8 cellular contexts compared by ENCODE assay signal in genomic region chr17:36605028-36605427, GRCh38. TPM values are rescaled to one million over a fixed set of nuclear protein-coding genes. Genes with fewer than 3 reads are reported as not detected.
DNase-seq lines count a peak whose midpoint lies in the region; ATAC-seq, FAIRE-seq and TF ChIP-seq lines count a peak whose summit lies in the region.
"Not testable (repeated sequence)": the region's sequence is repeated elsewhere in the genome, so short reads cannot be mapped to it uniquely, and the experiment has no call there.

No MANE protein-coding gene starts in this region.

- in situ Hi-C loops in K562 (cut with MboI), result not testable (repeated sequence)

- TF ChIP-seq EP300 in K562 (IDR thresholded peaks at IDR 0.05; ENCODE audit: low read length), result not testable (repeated sequence)

- H3K36me3 ChIP-seq in BLaER1 treated with 17β-estradiol and CSF1 and Interleukin-3, amounts not matched to agents 10 nM and 100 nM, result peaks cover 0 to 58% (median 23%) of the 10 kb centered on the region in 11 experiments; a peak in 18 of 22 replicates
- H3K36me3 ChIP-seq in HEK293 (ENCODE audit: control insufficient read depth in 2 of 2, insufficient read depth in 1 of 2, low read length in 2 of 2), result peaks cover 4 to 20% of the 10 kb centered on the region in 2 experiments; a peak in 2 of 3 replicates
- peaks cover 37% of the 10 kb centered on the region for H3K36me3 ChIP-seq in K562 (ENCODE audit: control insufficient read depth, insufficient read depth, low read length)

- not testable (repeated sequence) for H3K9me1 ChIP-seq in K562 (ENCODE audit: control insufficient read depth, insufficient read depth, low read length)

- 84% methylated on average over 2 of the region's 5 CpGs for WGBS in K562 (ENCODE audit: insufficient coverage, low coverage, missing lambda C conversion rate)

- CTCF ChIA-PET in HEK293 (lab: Yijun Ruan, JAX) (interaction anchor here (3.9 kb wide), 1 partner anchor 22 kb away, joined by 45 read pairs; no protein-coding TSS in a partner anchor), WTC11 (lab: Charles Lee) (interaction anchor here (1.1 kb wide), 1 partner anchor 27 kb away, joined by 3 read pairs; no protein-coding TSS in a partner anchor), K562 (lab: Yijun Ruan, JAX; ENCODE audit: low intra/inter-chr PET ratio) (interaction anchor here (0.7 kb wide), 1 partner anchor 642 kb away, joined by 3 read pairs; no protein-coding TSS in a partner anchor)

- not testable (repeated sequence) for ATAC-seq in WTC11; activated T-helper 17 cell treated with anti-CD3 and anti-CD28 coated beads, Interleukin-2, amount 50 U/mL, for 72 hours (replicated peaks); K562; natural killer cell treated with Interleukin-12 subunit alpha and Interleukin-12 subunit beta and Interleukin-15 and Interleukin-18, amount 100 ng/mL, for 72 hours

- peaks cover 63% of the 10 kb centered on the region for H3K79me2 ChIP-seq in K562 (ENCODE audit: control insufficient read depth, insufficient read depth, low read length)

- H3K9ac ChIP-seq in BLaER1 treated with 17β-estradiol and CSF1 and Interleukin-3, amounts not matched to agents 10 nM and 100 nM; K562 (ENCODE audit: insufficient read depth in 1 of 2, low read depth in 2 of 2, low read length in 2 of 2): not testable (repeated sequence)

- H3K4me1 ChIP-seq in BLaER1 treated with 17β-estradiol and CSF1 and Interleukin-3, amounts not matched to agents 10 nM and 100 nM, result peaks cover 36 to 78% (median 65%) of the 10 kb centered on the region in 10 experiments
- H3K4me1 ChIP-seq in HEK293 (ENCODE audit: control insufficient read depth, insufficient read depth, low read length), result not testable (repeated sequence)
- H3K4me1 ChIP-seq in K562 (replicated peaks in 1 of 2; ENCODE audit: control insufficient read depth in 2 of 2, insufficient read depth in 2 of 2, low read length in 2 of 2), result peaks cover 31 to 54% of the 10 kb centered on the region in 2 experiments

- TF ChIP-seq CTCF in HEK293 (tag by site-specific recombination; IDR thresholded peaks at IDR 0.05); WTC11 (IDR thresholded peaks at IDR 0.05); K562 (IDR thresholded peaks at IDR 0.05 in 2 of 3, conservative IDR thresholded peaks at IDR 0.05 in 1 of 3; ENCODE audit: insufficient read depth in 2 of 3, low read depth in 1 of 3, low read length in 3 of 3): not testable (repeated sequence)

- POLR2A ChIA-PET in HEK293 (lab: Yijun Ruan, JAX); K562 (lab: Yijun Ruan, JAX): not testable (repeated sequence)
- POLR2A ChIA-PET in WTC11 (lab: Charles Lee), result interaction anchor here (0.6 kb wide), 1 partner anchor 565 kb away, joined by 3 read pairs; no protein-coding TSS in a partner anchor

- H3K9me3 ChIP-seq in BLaER1 treated with 17β-estradiol and CSF1 and Interleukin-3, amounts not matched to agents 10 nM and 100 nM (replicated peaks in 1 of 11); HEK293 (ENCODE audit: control insufficient read depth, insufficient read depth, low read depth, low read length); K562 (replicated peaks; ENCODE audit: control insufficient read depth, insufficient read depth, low read depth, low read length): not testable (repeated sequence)

- H2AFZ ChIP-seq in K562 (ENCODE audit: low read depth, low read length), result not testable (repeated sequence)

- not testable (repeated sequence) for H3K27me3 ChIP-seq in BLaER1 treated with 17β-estradiol and CSF1 and Interleukin-3, amounts not matched to agents 10 nM and 100 nM; K562 (ENCODE audit: control insufficient read depth in 2 of 2, insufficient read depth in 2 of 2, low read length in 2 of 2)

- not testable (repeated sequence) for H3K27me3 Mint-ChIP-seq in WTC11 (ENCODE audit: low read depth); activated T-cell treated with anti-CD3 and anti-CD28 coated beads, Interleukin-2, amount 50 U/mL, for 24 hours; activated T-helper 17 cell treated with anti-CD3 and anti-CD28 coated beads, Interleukin-2, amount 50 U/mL, for 72 hours; activated naive CD8-positive, alpha-beta T cell treated with anti-CD3 and anti-CD28 coated beads for 36 hours; natural killer cell treated with Interleukin-12 subunit alpha and Interleukin-12 subunit beta and Interleukin-15 and Interleukin-18, amount 100 ng/mL, for 72 hours

- H3K36me3 Mint-ChIP-seq in WTC11; natural killer cell treated with Interleukin-12 subunit alpha and Interleukin-12 subunit beta and Interleukin-15 and Interleukin-18, amount 100 ng/mL, for 72 hours: not testable (repeated sequence)
- peaks cover 77% of the 10 kb centered on the region for H3K36me3 Mint-ChIP-seq in activated T-cell treated with anti-CD3 and anti-CD28 coated beads, Interleukin-2, amount 50 U/mL, for 24 hours (ENCODE audit: low read depth)
- H3K36me3 Mint-ChIP-seq in activated T-helper 17 cell treated with anti-CD3 and anti-CD28 coated beads, Interleukin-2, amount 50 U/mL, for 72 hours (ENCODE audit: low read depth), result peaks cover 31% of the 10 kb centered on the region
- H3K36me3 Mint-ChIP-seq in activated naive CD8-positive, alpha-beta T cell treated with anti-CD3 and anti-CD28 coated beads for 36 hours, result peaks cover 37% of the 10 kb centered on the region

- not testable (repeated sequence) for H3K27ac Mint-ChIP-seq in WTC11; activated T-cell treated with anti-CD3 and anti-CD28 coated beads, Interleukin-2, amount 50 U/mL, for 24 hours; activated naive CD8-positive, alpha-beta T cell treated with anti-CD3 and anti-CD28 coated beads for 36 hours; natural killer cell treated with Interleukin-12 subunit alpha and Interleukin-12 subunit beta and Interleukin-15 and Interleukin-18, amount 100 ng/mL, for 72 hours
- peak overlapping the region; percentile 0 for H3K27ac Mint-ChIP-seq in activated T-helper 17 cell treated with anti-CD3 and anti-CD28 coated beads, Interleukin-2, amount 50 U/mL, for 72 hours

- not testable (repeated sequence) for H3K9me3 Mint-ChIP-seq in WTC11; activated T-cell treated with anti-CD3 and anti-CD28 coated beads, Interleukin-2, amount 50 U/mL, for 24 hours; activated T-helper 17 cell treated with anti-CD3 and anti-CD28 coated beads, Interleukin-2, amount 50 U/mL, for 72 hours; activated naive CD8-positive, alpha-beta T cell treated with anti-CD3 and anti-CD28 coated beads for 36 hours; natural killer cell treated with Interleukin-12 subunit alpha and Interleukin-12 subunit beta and Interleukin-15 and Interleukin-18, amount 100 ng/mL, for 72 hours

- not testable (repeated sequence) for TF ChIP-seq POLR2A in K562 (conservative IDR thresholded peaks at IDR 0.05)

- H3K4me2 ChIP-seq in BLaER1 treated with 17β-estradiol and CSF1 and Interleukin-3, amounts not matched to agents 10 nM and 100 nM, result peak overlapping the region in 9 of 11 experiments; percentile 7 to 99 (median 92); a peak in 12 of 22 replicates
- H3K4me2 ChIP-seq in K562 (ENCODE audit: insufficient read depth, low read length), result not testable (repeated sequence)

- not testable (repeated sequence) for FAIRE-seq in K562 (lab: Jason Lieb, UNC)

- BruUV-seq in K562 (replicated peaks; lab: Mats Ljungman, UMichigan), result not testable (repeated sequence)

- intact Hi-C loops in K562 (cut with micrococcal nuclease), result not testable (repeated sequence)

- H3K4me1 Mint-ChIP-seq in WTC11, result peaks cover 32% of the 10 kb centered on the region
- H3K4me1 Mint-ChIP-seq in activated T-cell treated with anti-CD3 and anti-CD28 coated beads, Interleukin-2, amount 50 U/mL, for 24 hours (ENCODE audit: low read depth), result peaks cover 54% of the 10 kb centered on the region
- H3K4me1 Mint-ChIP-seq in activated T-helper 17 cell treated with anti-CD3 and anti-CD28 coated beads, Interleukin-2, amount 50 U/mL, for 72 hours, result peaks cover 32% of the 10 kb centered on the region
- peaks cover 43% of the 10 kb centered on the region for H3K4me1 Mint-ChIP-seq in activated naive CD8-positive, alpha-beta T cell treated with anti-CD3 and anti-CD28 coated beads for 36 hours
- peaks cover 43 to 47% of the 10 kb centered on the region in 2 donors for H3K4me1 Mint-ChIP-seq in natural killer cell treated with Interleukin-12 subunit alpha and Interleukin-12 subunit beta and Interleukin-15 and Interleukin-18, amount 100 ng/mL, for 72 hours (ENCODE audit: low read depth in 2 of 2)

- H3K27ac ChIP-seq in BLaER1 treated with 17β-estradiol and CSF1 and Interleukin-3, amounts not matched to agents 10 nM and 100 nM; HEK293 (ENCODE audit: extremely low read depth, low read depth, low read length); K562 (ENCODE audit: extremely low read depth, low read depth, low read length): not testable (repeated sequence)

- not testable (repeated sequence) for DNase-seq in WTC11 (ENCODE audit: low spot score); activated T-cell treated with anti-CD3 and anti-CD28 coated beads, Interleukin-2, amount 50 U/mL, for 24 hours; activated naive CD8-positive, alpha-beta T cell treated with anti-CD3 and anti-CD28 coated beads for 36 hours; K562 (ENCODE audit: extremely low read depth in 1 of 4, low spot score in 3 of 4); natural killer cell treated with Interleukin-12 subunit alpha and Interleukin-12 subunit beta and Interleukin-15 and Interleukin-18, amount 100 ng/mL, for 72 hours (ENCODE audit: low spot score)

- not testable (repeated sequence) for TF ChIP-seq RAD21 in K562 (CRISPR knock-in tag; conservative IDR thresholded peaks at IDR 0.05 in 1 of 2, IDR thresholded peaks at IDR 0.05 in 1 of 2)

- not testable (repeated sequence) for H3K4me3 ChIP-seq in BLaER1 treated with 17β-estradiol and CSF1 and Interleukin-3, amounts not matched to agents 10 nM and 100 nM; HEK293 (ENCODE audit: low read depth, low read length); K562

- H3K4me3 Mint-ChIP-seq in WTC11, result not testable (repeated sequence)
- peak overlapping the region; percentile 64 for H3K4me3 Mint-ChIP-seq in activated T-cell treated with anti-CD3 and anti-CD28 coated beads, Interleukin-2, amount 50 U/mL, for 24 hours
- H3K4me3 Mint-ChIP-seq in activated T-helper 17 cell treated with anti-CD3 and anti-CD28 coated beads, Interleukin-2, amount 50 U/mL, for 72 hours, result peak overlapping the region; percentile 6
- H3K4me3 Mint-ChIP-seq in activated naive CD8-positive, alpha-beta T cell treated with anti-CD3 and anti-CD28 coated beads for 36 hours, result peak overlapping the region; percentile 45
- peak overlapping the region; percentile 25 for H3K4me3 Mint-ChIP-seq in natural killer cell treated with Interleukin-12 subunit alpha and Interleukin-12 subunit beta and Interleukin-15 and Interleukin-18, amount 100 ng/mL, for 72 hours

- H4K20me1 ChIP-seq in BLaER1 treated with 17β-estradiol and CSF1 and Interleukin-3, amounts not matched to agents 10 nM and 100 nM, result peaks cover 0 to 76% (median 69%) of the 10 kb centered on the region in 11 experiments; a peak in 19 of 22 replicates
- H4K20me1 ChIP-seq in K562 (replicated peaks; ENCODE audit: control insufficient read depth, insufficient read depth, low read length), result not testable (repeated sequence)

RNA-seq across cellular contexts. Expression of gene MRM1, which starts 3.6 kb away (rescaled TPM):
- total RNA-seq in WTC11 (2021) (12.1 to 16.5 TPM (median 14.2 TPM) in 3 replicates), K562 (2014; rRNA removed) (26.1 and 30.5 TPM in 2 replicates), K562 (2014; rRNA removed; fragmentation: Illumina TruSeq; extraction: Trizol) (9.8 and 12.8 TPM in 2 replicates), K562 (2015; rRNA removed; fragmentation: Illumina TruSeq; extraction: Trizol) (21.5 and 22.7 TPM in 2 replicates), K562 (2021) (28.1 and 28.4 TPM in 2 replicates)
- total RNA-seq in activated T-helper 17 cell treated with anti-CD3 and anti-CD28 coated beads, Interleukin-2, amount 50 U/mL, for 72 hours, result 10 to 100 TPM; 11.3 to 18.2 TPM
- 10 to 100 TPM; 24.4 to 26.4 TPM for total RNA-seq in activated naive CD8-positive, alpha-beta T cell treated with anti-CD3 and anti-CD28 coated beads for 36 hours
- total RNA-seq in K562 (2011; cell fraction: chromatin; rRNA removed; ENCODE audit: low replicate concordance), result 7.6 and 26.8 TPM in 2 replicates
- total RNA-seq in K562 (2011; cell fraction: nucleolus; rRNA removed), result 26.1 and 30.4 TPM in 2 replicates
- 18.8 and 22.1 TPM in 2 replicates for total RNA-seq in K562 (2011; cell fraction: nucleoplasm; rRNA removed)
- polyA plus RNA-seq in K562 (2011; rRNA removed) (10.7 and 14.1 TPM in 2 replicates), K562 (2014; fragmentation: Illumina TruSeq; extraction: Trizol) (22.2 and 27.0 TPM in 2 replicates), K562 (2014; fragmentation: Nextera tagmentation; extraction: Ambion mirVana) (1 to 10 TPM in 1 of 2 experiments, under 1 TPM in 1; 0.61 to 1.4 TPM), K562 (2014; rRNA removed) (27.1 and 27.2 TPM in 2 replicates)
- polyA plus RNA-seq in K562 (2011; cell fraction: cytosol; rRNA removed), result 11.7 and 37.1 TPM in 2 replicates
- polyA plus RNA-seq in K562 (2011; cell fraction: nucleus; rRNA removed), result 10.4 and 25.5 TPM in 2 replicates
- polyA plus RNA-seq in K562 (2012), result 9.7 and 20.2 TPM in 2 replicates
- 3.2 and 6.3 TPM in 2 replicates for polyA minus RNA-seq in K562 (2011; rRNA and poly(A)+ RNA removed)
- 13.0 and 14.2 TPM in 2 replicates for polyA minus RNA-seq in K562 (2011; cell fraction: cytosol; rRNA and poly(A)+ RNA removed)
- polyA minus RNA-seq in K562 (2011; cell fraction: nucleus; rRNA and poly(A)+ RNA removed), result 10.3 and 12.9 TPM in 2 replicates
- total RNA-seq in natural killer cell treated with Interleukin-12 subunit alpha and Interleukin-12 subunit beta and Interleukin-15 and Interleukin-18, amount 100 ng/mL, for 72 hours, result 10 to 100 TPM; 10.5 to 22.6 TPM

RNA-seq across cellular contexts. Expression of gene DHRS11, which starts 13.3 kb away (rescaled TPM):
- total RNA-seq in WTC11 (2021) (34.8 to 38.0 TPM (median 35.9 TPM) in 3 replicates), K562 (2014; rRNA removed) (59.8 and 75.7 TPM in 2 replicates), K562 (2014; rRNA removed; fragmentation: Illumina TruSeq; extraction: Trizol) (38.3 and 49.7 TPM in 2 replicates), K562 (2015; rRNA removed; fragmentation: Illumina TruSeq; extraction: Trizol) (43.9 and 45.1 TPM in 2 replicates), K562 (2021) (66.2 and 68.2 TPM in 2 replicates)
- 1 to 10 TPM; 3.8 to 6.4 TPM for total RNA-seq in activated T-helper 17 cell treated with anti-CD3 and anti-CD28 coated beads, Interleukin-2, amount 50 U/mL, for 72 hours
- 10 to 100 TPM; 10.1 to 14.1 TPM for total RNA-seq in activated naive CD8-positive, alpha-beta T cell treated with anti-CD3 and anti-CD28 coated beads for 36 hours
- total RNA-seq in K562 (2011; cell fraction: chromatin; rRNA removed; ENCODE audit: low replicate concordance), result 92.9 and 198 TPM in 2 replicates
- total RNA-seq in K562 (2011; cell fraction: nucleolus; rRNA removed), result 118 and 119 TPM in 2 replicates
- 123 and 139 TPM in 2 replicates for total RNA-seq in K562 (2011; cell fraction: nucleoplasm; rRNA removed)
- polyA plus RNA-seq in K562 (2011; rRNA removed) (62.7 and 85.1 TPM in 2 replicates), K562 (2014; fragmentation: Illumina TruSeq; extraction: Trizol) (99.3 and 123 TPM in 2 replicates), K562 (2014; fragmentation: Nextera tagmentation; extraction: Ambion mirVana) (10 to 100 TPM; 15.2 to 23.0 TPM), K562 (2014; rRNA removed) (87.3 and 100 TPM in 2 replicates)
- 78.5 and 144 TPM in 2 replicates for polyA plus RNA-seq in K562 (2011; cell fraction: cytosol; rRNA removed)
- polyA plus RNA-seq in K562 (2011; cell fraction: nucleus; rRNA removed), result 97.1 and 183 TPM in 2 replicates
- 64.9 and 69.7 TPM in 2 replicates for polyA plus RNA-seq in K562 (2012)
- 30.9 and 70.0 TPM in 2 replicates for polyA minus RNA-seq in K562 (2011; rRNA and poly(A)+ RNA removed)
- polyA minus RNA-seq in K562 (2011; cell fraction: cytosol; rRNA and poly(A)+ RNA removed), result 31.7 and 48.1 TPM in 2 replicates
- 20.8 and 30.8 TPM in 2 replicates for polyA minus RNA-seq in K562 (2011; cell fraction: nucleus; rRNA and poly(A)+ RNA removed)
- total RNA-seq in natural killer cell treated with Interleukin-12 subunit alpha and Interleukin-12 subunit beta and Interleukin-15 and Interleukin-18, amount 100 ng/mL, for 72 hours, result 10 to 100 TPM in 1 of 2 donors, 1 to 10 TPM in 1; 5.2 to 16.8 TPM
